Comparison of ENCODE assay signal across 1 cellular context in the genomic region with DNA sequence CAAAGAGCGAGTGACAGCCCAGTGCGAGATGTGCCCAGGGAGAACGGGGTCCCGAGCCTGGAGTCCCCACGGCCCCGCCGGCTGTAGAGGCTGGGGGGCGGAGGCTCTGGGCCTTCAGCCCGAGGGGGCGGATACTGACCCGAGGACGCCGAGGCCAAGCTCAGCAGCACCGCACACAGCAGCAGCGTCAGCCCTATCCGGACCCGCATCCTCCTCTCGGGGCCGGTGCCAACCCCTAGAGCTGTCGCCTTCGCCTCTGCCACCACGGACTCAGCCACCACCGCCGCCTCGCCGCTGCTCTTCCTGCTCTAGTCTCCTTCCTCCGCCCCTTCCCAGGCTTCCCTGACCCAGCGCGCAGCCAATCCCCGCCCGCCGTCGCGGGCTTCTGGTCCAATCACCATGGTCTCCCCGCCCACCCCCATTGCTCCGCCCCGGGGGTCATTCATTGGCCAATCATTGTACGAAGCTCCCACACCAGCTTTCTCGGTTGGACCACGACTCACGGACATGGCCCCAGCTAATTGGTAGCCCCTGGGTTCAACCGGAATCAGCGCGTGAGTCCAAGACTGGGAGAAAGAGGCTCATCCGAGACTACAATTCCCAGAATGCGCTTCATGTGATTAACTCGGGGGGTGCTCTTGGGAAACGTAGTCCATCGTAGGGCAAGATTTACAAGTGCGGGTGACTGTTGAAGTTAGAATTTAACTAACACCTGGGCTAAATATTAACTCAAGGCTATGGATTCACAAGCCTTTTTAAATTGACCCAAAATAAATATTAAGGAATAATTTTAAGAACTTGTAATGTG.
TF ChIP-seq lines count a peak whose summit lies in the region.

A gene (minus strand): TSS at position 318 of the 808 bp plus-strand sequence. CDS start 109 bp downstream, at position 209.

TF ChIP-seq in HepG2, 621 proteins besides CTCF, POLR2A, EP300 and RAD21 (continued from another document and continues in another):
- TF ChIP-seq, protein P1, sequence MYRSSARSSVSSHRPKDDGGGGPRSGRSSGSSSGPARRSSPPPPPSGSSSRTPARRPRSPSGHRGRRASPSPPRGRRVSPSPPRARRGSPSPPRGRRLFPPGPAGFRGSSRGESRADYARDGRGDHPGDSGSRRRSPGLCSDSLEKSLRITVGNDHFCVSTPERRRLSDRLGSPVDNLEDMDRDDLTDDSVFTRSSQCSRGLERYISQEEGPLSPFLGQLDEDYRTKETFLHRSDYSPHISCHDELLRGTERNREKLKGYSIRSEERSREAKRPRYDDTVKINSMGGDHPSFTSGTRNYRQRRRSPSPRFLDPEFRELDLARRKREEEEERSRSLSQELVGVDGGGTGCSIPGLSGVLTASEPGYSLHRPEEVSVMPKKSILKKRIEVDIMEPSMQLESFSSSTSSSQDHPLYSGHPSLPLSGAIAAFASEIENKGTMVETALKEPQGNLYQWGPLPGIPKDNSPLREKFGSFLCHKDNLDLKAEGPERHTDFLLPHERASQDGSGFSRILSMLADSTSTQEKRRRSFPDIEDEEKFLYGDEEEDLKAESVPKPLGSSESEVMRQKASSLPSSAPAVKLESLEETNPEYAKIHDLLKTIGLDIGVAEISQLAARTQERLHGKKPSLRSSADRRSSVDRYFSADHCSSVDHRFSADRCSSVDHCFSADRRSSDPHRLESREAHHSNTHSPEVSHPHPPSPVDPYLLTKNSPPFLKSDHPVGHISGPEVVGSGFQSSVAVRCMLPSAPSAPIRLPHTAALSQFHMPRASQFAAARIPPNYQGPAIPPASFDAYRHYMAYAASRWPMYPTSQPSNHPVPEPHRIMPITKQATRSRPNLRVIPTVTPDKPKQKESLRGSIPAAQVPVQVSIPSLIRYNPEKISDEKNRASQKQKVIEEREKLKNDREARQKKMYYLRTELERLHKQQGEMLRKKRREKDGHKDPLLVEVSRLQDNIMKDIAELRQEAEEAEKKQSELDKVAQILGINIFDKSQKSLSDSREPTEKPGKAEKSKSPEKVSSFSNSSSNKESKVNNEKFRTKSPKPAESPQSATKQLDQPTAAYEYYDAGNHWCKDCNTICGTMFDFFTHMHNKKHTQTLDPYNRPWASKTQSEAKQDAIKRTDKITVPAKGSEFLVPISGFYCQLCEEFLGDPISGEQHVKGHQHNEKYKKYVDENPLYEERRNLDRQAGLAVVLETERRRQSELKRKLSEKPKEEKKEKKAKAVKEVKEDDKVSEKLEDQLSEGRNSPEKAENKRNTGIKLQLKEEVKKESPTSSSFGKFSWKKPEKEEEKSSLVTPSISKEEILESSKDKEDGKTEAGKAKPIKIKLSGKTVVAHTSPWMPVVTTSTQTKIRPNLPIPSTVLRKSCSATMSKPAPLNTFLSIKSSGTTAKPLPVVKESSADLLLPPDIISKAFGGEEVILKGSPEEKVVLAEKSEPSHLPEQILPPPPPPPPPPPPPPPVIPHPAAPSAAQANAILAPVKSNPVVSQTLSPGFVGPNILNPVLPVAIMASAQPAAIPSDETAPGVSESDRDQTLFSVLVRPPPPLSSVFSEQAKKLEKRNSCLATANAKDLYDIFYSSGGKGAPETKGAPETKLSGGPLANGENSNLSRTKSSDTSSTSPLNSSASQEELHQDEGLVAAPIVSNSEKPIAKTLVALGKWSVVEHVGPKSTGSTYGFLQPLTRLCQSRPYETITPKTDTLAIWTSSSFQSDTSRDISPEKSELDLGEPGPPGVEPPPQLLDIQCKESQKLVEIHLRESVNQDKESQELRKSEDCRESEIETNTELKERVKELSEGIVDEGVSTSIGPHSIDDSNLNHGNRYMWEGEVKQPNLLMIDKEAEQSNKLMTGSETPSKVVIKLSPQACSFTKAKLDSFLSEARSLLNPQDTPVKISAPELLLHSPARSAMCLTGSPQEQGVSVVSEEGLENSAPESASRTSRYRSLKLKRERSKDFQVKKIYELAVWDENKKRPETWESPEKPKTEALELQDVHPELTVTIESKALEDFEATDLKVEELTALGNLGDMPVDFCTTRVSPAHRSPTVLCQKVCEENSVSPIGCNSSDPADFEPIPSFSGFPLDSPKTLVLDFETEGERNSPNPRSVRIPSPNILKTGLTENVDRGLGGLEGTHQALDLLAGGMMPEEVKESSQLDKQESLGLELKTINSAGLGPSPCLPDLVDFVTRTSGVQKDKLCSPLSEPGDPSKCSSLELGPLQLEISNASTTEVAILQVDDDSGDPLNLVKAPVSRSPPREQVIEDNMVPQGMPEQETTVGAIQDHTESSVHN (CRISPR knock-in tag; IDR thresholded peaks at IDR 0.05): no peak
- TF ChIP-seq, protein P2, sequence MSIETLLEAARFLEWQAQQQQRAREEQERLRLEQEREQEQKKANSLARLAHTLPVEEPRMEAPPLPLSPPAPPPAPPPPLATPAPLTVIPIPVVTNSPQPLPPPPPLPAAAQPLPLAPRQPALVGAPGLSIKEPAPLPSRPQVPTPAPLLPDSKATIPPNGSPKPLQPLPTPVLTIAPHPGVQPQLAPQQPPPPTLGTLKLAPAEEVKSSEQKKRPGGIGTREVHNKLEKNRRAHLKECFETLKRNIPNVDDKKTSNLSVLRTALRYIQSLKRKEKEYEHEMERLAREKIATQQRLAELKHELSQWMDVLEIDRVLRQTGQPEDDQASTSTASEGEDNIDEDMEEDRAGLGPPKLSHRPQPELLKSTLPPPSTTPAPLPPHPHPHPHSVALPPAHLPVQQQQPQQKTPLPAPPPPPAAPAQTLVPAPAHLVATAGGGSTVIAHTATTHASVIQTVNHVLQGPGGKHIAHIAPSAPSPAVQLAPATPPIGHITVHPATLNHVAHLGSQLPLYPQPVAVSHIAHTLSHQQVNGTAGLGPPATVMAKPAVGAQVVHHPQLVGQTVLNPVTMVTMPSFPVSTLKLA (IDR thresholded peaks at IDR 0.05): no peak
- TF ChIP-seq MAF1 (CRISPR knock-in tag; IDR thresholded peaks at IDR 0.05; ENCODE audit: borderline replicate concordance) (no peak), HDAC2 (CRISPR knock-in tag; IDR thresholded peaks at IDR 0.05) (no peak), NBN (conservative IDR thresholded peaks at IDR 0.05) (no peak), ZNF292 (CRISPR knock-in tag; IDR thresholded peaks at IDR 0.05; ENCODE audit: borderline replicate concordance, low read depth) (no peak), STAT5B (CRISPR knock-in tag; IDR thresholded peaks at IDR 0.05) (no peak), TMF1 (CRISPR knock-in tag; IDR thresholded peaks at IDR 0.05; ENCODE audit: low read depth) (no peak; the same call in 1 of the 2 replicates), SP5 (CRISPR knock-in tag; IDR thresholded peaks at IDR 0.05; ENCODE audit: borderline replicate concordance, low read depth) (peak; percentile 47; the same call in 1 of the 2 replicates), ZNF30 (CRISPR knock-in tag; IDR thresholded peaks at IDR 0.05) (no peak), RFX3 (CRISPR knock-in tag; IDR thresholded peaks at IDR 0.05) (no peak), ZNF703 (CRISPR knock-in tag; IDR thresholded peaks at IDR 0.05; ENCODE audit: borderline replicate concordance) (no peak), ZNF33A (CRISPR knock-in tag; IDR thresholded peaks at IDR 0.05; ENCODE audit: borderline replicate concordance) (no peak), YEATS4 (CRISPR knock-in tag; IDR thresholded peaks at IDR 0.05; ENCODE audit: borderline replicate concordance) (peak; percentile 64), EHMT2 (IDR thresholded peaks at IDR 0.05; ENCODE audit: borderline replicate concordance, low read depth, low read length) (peak; percentile 58; the same call in 1 of the 2 replicates), ZNF773 (CRISPR knock-in tag; IDR thresholded peaks at IDR 0.05; ENCODE audit: borderline replicate concordance) (no peak), RFXAP (CRISPR knock-in tag; IDR thresholded peaks at IDR 0.05; ENCODE audit: borderline replicate concordance) (peak; percentile 54), MEIS1 (CRISPR knock-in tag; IDR thresholded peaks at IDR 0.05; ENCODE audit: borderline replicate concordance) (no peak), ZNF724P (CRISPR knock-in tag; IDR thresholded peaks at IDR 0.05; ENCODE audit: borderline replicate concordance) (no peak), MYC (CRISPR knock-in tag; IDR thresholded peaks at IDR 0.05; ENCODE audit: borderline replicate concordance) (peak; percentile 47; the same call in 1 of the 2 replicates), MZF1 (CRISPR knock-in tag; IDR thresholded peaks at IDR 0.05; ENCODE audit: borderline replicate concordance) (no peak), ZNF138 (CRISPR knock-in tag; IDR thresholded peaks at IDR 0.05; ENCODE audit: low read depth) (no peak), BCL6 (CRISPR knock-in tag; IDR thresholded peaks at IDR 0.05) (no peak), CC2D1A (CRISPR knock-in tag; IDR thresholded peaks at IDR 0.05) (no peak), NKX3-1 (CRISPR knock-in tag; IDR thresholded peaks at IDR 0.05) (no peak), ATF7-NPFF (CRISPR knock-in tag; IDR thresholded peaks at IDR 0.05; ENCODE audit: low read depth) (peak; percentile 59; the same call in 1 of the 2 replicates), ATM (IDR thresholded peaks at IDR 0.05; ENCODE audit: borderline replicate concordance) (no peak), MBNL3 (CRISPR knock-in tag; conservative IDR thresholded peaks at IDR 0.05) (no peak)
- TF ChIP-seq, protein P3, sequence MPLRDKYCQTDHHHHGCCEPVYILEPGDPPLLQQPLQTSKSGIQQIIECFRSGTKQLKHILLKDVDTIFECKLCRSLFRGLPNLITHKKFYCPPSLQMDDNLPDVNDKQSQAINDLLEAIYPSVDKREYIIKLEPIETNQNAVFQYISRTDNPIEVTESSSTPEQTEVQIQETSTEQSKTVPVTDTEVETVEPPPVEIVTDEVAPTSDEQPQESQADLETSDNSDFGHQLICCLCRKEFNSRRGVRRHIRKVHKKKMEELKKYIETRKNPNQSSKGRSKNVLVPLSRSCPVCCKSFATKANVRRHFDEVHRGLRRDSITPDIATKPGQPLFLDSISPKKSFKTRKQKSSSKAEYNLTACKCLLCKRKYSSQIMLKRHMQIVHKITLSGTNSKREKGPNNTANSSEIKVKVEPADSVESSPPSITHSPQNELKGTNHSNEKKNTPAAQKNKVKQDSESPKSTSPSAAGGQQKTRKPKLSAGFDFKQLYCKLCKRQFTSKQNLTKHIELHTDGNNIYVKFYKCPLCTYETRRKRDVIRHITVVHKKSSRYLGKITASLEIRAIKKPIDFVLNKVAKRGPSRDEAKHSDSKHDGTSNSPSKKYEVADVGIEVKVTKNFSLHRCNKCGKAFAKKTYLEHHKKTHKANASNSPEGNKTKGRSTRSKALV (CRISPR knock-in tag; IDR thresholded peaks at IDR 0.05): no peak
- TF ChIP-seq, protein P4, sequence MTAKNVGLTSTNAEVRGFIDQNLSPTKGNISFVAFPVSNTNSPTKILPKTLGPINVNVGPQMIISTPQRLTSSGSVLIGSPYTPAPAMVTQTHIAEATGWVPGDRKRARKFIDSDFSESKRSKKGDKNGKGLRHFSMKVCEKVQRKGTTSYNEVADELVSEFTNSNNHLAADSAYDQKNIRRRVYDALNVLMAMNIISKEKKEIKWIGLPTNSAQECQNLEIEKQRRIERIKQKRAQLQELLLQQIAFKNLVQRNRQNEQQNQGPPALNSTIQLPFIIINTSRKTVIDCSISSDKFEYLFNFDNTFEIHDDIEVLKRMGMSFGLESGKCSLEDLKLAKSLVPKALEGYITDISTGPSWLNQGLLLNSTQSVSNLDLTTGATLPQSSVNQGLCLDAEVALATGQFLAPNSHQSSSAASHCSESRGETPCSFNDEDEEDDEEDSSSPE (CRISPR knock-in tag; IDR thresholded peaks at IDR 0.05): peak; percentile 18; the same call in 1 of the 2 replicates
- TF ChIP-seq, protein P5, sequence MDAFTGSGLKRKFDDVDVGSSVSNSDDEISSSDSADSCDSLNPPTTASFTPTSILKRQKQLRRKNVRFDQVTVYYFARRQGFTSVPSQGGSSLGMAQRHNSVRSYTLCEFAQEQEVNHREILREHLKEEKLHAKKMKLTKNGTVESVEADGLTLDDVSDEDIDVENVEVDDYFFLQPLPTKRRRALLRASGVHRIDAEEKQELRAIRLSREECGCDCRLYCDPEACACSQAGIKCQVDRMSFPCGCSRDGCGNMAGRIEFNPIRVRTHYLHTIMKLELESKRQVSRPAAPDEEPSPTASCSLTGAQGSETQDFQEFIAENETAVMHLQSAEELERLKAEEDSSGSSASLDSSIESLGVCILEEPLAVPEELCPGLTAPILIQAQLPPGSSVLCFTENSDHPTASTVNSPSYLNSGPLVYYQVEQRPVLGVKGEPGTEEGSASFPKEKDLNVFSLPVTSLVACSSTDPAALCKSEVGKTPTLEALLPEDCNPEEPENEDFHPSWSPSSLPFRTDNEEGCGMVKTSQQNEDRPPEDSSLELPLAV (CRISPR knock-in tag; conservative IDR thresholded peaks at IDR 0.05; ENCODE audit: low read depth): no peak
- TF ChIP-seq, protein P6, sequence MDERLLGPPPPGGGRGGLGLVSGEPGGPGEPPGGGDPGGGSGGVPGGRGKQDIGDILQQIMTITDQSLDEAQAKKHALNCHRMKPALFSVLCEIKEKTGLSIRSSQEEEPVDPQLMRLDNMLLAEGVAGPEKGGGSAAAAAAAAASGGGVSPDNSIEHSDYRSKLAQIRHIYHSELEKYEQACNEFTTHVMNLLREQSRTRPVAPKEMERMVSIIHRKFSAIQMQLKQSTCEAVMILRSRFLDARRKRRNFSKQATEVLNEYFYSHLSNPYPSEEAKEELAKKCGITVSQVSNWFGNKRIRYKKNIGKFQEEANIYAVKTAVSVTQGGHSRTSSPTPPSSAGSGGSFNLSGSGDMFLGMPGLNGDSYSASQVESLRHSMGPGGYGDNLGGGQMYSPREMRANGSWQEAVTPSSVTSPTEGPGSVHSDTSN (CRISPR knock-in tag; IDR thresholded peaks at IDR 0.05): no peak
- TF ChIP-seq, protein P7, sequence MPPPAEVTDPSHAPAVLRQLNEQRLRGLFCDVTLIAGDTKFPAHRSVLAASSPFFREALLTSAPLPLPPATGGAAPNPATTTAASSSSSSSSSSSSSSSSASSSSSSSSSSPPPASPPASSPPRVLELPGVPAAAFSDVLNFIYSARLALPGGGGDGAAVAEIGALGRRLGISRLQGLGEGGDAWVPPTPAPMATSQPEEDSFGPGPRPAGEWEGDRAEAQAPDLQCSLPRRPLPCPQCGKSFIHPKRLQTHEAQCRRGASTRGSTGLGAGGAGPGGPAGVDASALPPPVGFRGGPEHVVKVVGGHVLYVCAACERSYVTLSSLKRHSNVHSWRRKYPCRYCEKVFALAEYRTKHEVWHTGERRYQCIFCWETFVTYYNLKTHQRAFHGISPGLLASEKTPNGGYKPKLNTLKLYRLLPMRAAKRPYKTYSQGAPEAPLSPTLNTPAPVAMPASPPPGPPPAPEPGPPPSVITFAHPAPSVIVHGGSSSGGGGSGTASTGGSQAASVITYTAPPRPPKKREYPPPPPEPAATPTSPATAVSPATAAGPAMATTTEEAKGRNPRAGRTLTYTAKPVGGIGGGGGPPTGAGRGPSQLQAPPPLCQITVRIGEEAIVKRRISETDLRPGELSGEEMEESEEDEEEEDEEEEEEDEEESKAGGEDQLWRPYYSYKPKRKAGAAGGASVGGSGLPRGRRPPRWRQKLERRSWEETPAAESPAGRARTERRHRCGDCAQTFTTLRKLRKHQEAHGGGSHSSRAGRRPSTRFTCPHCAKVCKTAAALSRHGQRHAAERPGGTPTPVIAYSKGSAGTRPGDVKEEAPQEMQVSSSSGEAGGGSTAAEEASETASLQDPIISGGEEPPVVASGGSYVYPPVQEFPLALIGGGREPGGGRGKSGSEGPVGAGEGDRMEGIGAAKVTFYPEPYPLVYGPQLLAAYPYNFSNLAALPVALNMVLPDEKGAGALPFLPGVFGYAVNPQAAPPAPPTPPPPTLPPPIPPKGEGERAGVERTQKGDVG (CRISPR knock-in tag; IDR thresholded peaks at IDR 0.05; ENCODE audit: borderline replicate concordance): no peak
